Comparison of ENCODE assay signal across 8 cellular contexts in genomic region chr9:92141144-92142129, GRCh38. TPM values are rescaled to one million over a fixed set of nuclear protein-coding genes. Genes with fewer than 3 reads are reported as not detected.
A peak's percentile ranks its signal among the peaks of the same experiment; 100 is the strongest.
DNase-seq lines count a peak whose midpoint lies in the region; ATAC-seq and TF ChIP-seq lines count a peak whose summit lies in the region.

No MANE protein-coding gene starts in this region.

- TF ChIP-seq RAD21 in liver (IDR thresholded peaks at IDR 0.05): no peak

- H4K20me1 ChIP-seq in BLaER1: 0 out of 2 replicates have a peak, but pooled peaks cover 5% of the 10 kb centered on the region

- ATAC-seq in GM19467 (IDR thresholded peaks at IDR 0.05; ENCODE audit: unreplicated experiment): no peak

- no peak overlapping the region for H3K27ac ChIP-seq in BLaER1
- H3K27ac ChIP-seq in liver (ENCODE audit: low read depth in 1 of 2, low read length in 2 of 2): no peak overlapping the region
- no peak overlapping the region for H3K27ac ChIP-seq in urinary bladder (ENCODE audit: low read depth)

- H3K4me2 ChIP-seq in BLaER1: peak overlapping the region; percentile 32

- H3K9ac ChIP-seq in BLaER1 (no peak overlapping the region), liver (ENCODE audit: low read depth in 1 of 2, low read length in 2 of 2) (no peak overlapping the region)

- no peaks in the 10 kb centered on the region for H3K9me3 ChIP-seq in BLaER1
- H3K9me3 ChIP-seq in liver (ENCODE audit: control insufficient read depth in 4 of 4, low read length in 3 of 4): no peaks in the 10 kb centered on the region

- peaks cover 41% of the 10 kb centered on the region for H3K27me3 ChIP-seq in BLaER1
- H3K27me3 ChIP-seq in liver (ENCODE audit: control insufficient read depth in 4 of 4, insufficient read depth in 4 of 4, low read length in 3 of 4): no peaks in the 10 kb centered on the region

- H3K36me3 ChIP-seq in BLaER1 (no peaks in the 10 kb centered on the region), liver (ENCODE audit: control insufficient read depth in 4 of 4, insufficient read depth in 3 of 4, low read depth in 1 of 4, low read length in 3 of 4) (no peaks in the 10 kb centered on the region), urinary bladder (ENCODE audit: insufficient read depth) (no peaks in the 10 kb centered on the region)

- WGBS in liver: 17% methylated on average over 62 of the region's 62 CpGs
- WGBS in urinary bladder: 16% methylated on average over 62 of the region's 62 CpGs

- no peak overlapping the region for H3K4me3 ChIP-seq in BLaER1
- H3K4me3 ChIP-seq in cardiac fibroblast (replicated peaks in 1 of 2; ENCODE audit: low read depth in 2 of 2, low read length in 2 of 2): peak overlapping the region; percentile 40 to 68
- peak overlapping the region in 1 of 3 donors; percentile 37 for H3K4me3 ChIP-seq in liver (ENCODE audit: low read depth in 1 of 3, low read length in 3 of 3)
- H3K4me3 ChIP-seq in urinary bladder (ENCODE audit: low read depth, low read length): peak overlapping the region; percentile 29

- TF ChIP-seq CTCF in cardiac fibroblast (IDR thresholded peaks at IDR 0.05; ENCODE audit: low read depth, low read length) (no peak), liver (IDR thresholded peaks at IDR 0.05; ENCODE audit: low read depth, low read length, missing input control) (peak; percentile 18)

- DNase-seq in HuH-7 (ENCODE audit: low spot score) (peak; percentile 21), cardiac fibroblast (ENCODE audit: low read depth in 2 of 2) (peak; percentile 37 to 45), NCI-H2107 (lab: John Stamatoyannopoulos, UW) (no peak)
- DNase-seq in activated CD4-positive, CD25-positive, alpha-beta regulatory T cell (lab: John Stamatoyannopoulos, UW): no peak

- H3K4me1 ChIP-seq in BLaER1 (peaks cover 19% of the 10 kb centered on the region), liver (ENCODE audit: control insufficient read depth in 4 of 4, insufficient read depth in 4 of 4, low read length in 3 of 4) (peaks cover 4 to 20% (median 14%) of the 10 kb centered on the region in 4 donors), urinary bladder (ENCODE audit: insufficient read depth) (no peaks in the 10 kb centered on the region)

TF ChIP-seq in liver, 16 proteins besides CTCF, POLR2A, EP300 and RAD21:
- TF ChIP-seq TAF1 (conservative IDR thresholded peaks at IDR 0.05) (no peak), HNF4G (IDR thresholded peaks at IDR 0.05) (no peak), HNF4A (conservative IDR thresholded peaks at IDR 0.05) (no peak), ZBTB33 (IDR thresholded peaks at IDR 0.05) (no peak), EGR1 (IDR thresholded peaks at IDR 0.05; ENCODE audit: low read depth in 2 of 2) (no peak), MAX (IDR thresholded peaks at IDR 0.05) (no peak), SP1 (IDR thresholded peaks at IDR 0.05) (no peak)
TF ChIP-seq in liver: peak in this region for 0.

RNA-seq across cellular contexts. Expression of gene SPTLC1, which starts 26.2 kb away (rescaled TPM):
- 10 to 100 TPM; 29.0 to 38.0 TPM for total RNA-seq in liver
- polyA plus RNA-seq in liver: 10 to 100 TPM in 1 of 2 donors, 1 to 10 TPM in 1; 9.9 to 10.5 TPM
- total RNA-seq in urinary bladder: 111 TPM
- 52.9 TPM for polyA plus RNA-seq in urinary bladder

Comparison
In these comparisons a context has a peak if more than half of its experiments do, and no peak if none do; other contexts are left out.
1. DNase-seq: peak in HuH-7 (single experiment) and cardiac fibroblast (2 of 2); none in NCI-H2107 (single experiment) and activated CD4-positive, CD25-positive, alpha-beta regulatory T cell (0 of 4).